In the genomic region with DNA sequence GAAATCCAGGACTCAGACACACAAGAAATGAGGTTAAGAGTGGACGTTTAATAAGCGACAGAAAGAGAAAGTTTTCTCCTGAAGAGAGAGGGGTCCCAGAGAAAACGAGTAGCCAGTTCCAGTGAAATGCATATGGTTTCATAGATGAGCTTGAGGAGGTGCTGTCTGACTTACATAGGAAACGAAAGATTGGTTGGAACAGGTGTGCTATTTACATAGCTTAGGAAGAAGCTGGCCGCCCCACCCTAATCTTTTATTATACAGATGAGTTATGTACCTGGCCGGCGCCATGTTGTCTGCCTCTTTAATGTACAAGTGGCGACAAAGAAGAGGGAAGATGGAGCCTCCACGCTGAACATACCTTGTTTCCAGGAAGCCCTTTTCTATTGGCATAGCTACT, we compare ENCODE assay signal across 24 cellular contexts.
DNase-seq lines count a peak whose midpoint lies in the region; ATAC-seq and TF ChIP-seq lines count a peak whose summit lies in the region.
"Had no signal": no experiment of that assay in that cellular context is flagged by ENCODE, and none has a peak within 500 bp of the region (broad histone marks: within the 10 kb centered on the region; RNA-seq: fewer than 3 reads in every experiment).

No MANE protein-coding gene starts in this region.

- H3K4me3 ChIP-seq in iPS-18c (ENCODE audit: insufficient read depth, low read depth, low read length) (peak overlapping the region; percentile 42), suprapubic skin (no peak overlapping the region)
- H3K4me3 ChIP-seq: left lung, MG63, tibial artery had no signal

- H3K4me1 ChIP-seq in suprapubic skin = no peaks in the 10 kb centered on the region
- H3K4me1 ChIP-seq: left lung, tibial artery had no signal

- no peak overlapping the region for H3K27ac ChIP-seq in suprapubic skin
- H3K27ac ChIP-seq: left lung, tibial artery had no signal

- WGBS in suprapubic skin = 80% methylated on average over 8 of the region's 9 CpGs

- no peak for TF ChIP-seq POLR2A in suprapubic skin (IDR thresholded peaks at IDR 0.05)

- peak; percentile 52 for DNase-seq in Right ventricle myocardium inferior (ENCODE audit: missing footprints)
- no peak for DNase-seq in cardiac septum (ENCODE audit: low spot score)
- peak; percentile 7 for DNase-seq in cerebellar cortex (ENCODE audit: low spot score)
- DNase-seq in type B pancreatic cell (ENCODE audit: extremely low spot score, unreplicated experiment) = no peak
- no peak for DNase-seq in activated CD4-positive, alpha-beta T cell treated with anti-CD3 and anti-CD28 coated beads for 4 hours
- DNase-seq in effector CD4-positive, alpha-beta T cell = no peak
- no peak for DNase-seq in suprapubic skin (ENCODE audit: low spot score in 2 of 2)
- DNase-seq: activated CD4-positive, alpha-beta T cell treated with anti-CD3 and anti-CD28 coated beads, Interleukin-2, amount 50 U/mL, for 48 hours; activated naive CD4-positive, alpha-beta T cell treated with anti-CD3 and anti-CD28 coated beads, Interleukin-2, amount 50 U/mL, for 16 hours; amygdala; effector CD8-positive, alpha-beta T cell; erythroblast; head of caudate nucleus; KG1; left lung; mesenchymal stem cell; MG63; naive thymus-derived CD8-positive, alpha-beta T cell; NCI-H1417 treated with DMSO at 0.1 percent for 48 hours; RPMI8226 had no signal

- peaks cover 2% of the 10 kb centered on the region for H3K4me1 Mint-ChIP-seq in type B pancreatic cell (ENCODE audit: unreplicated experiment)
- H3K4me1 Mint-ChIP-seq: naive thymus-derived CD8-positive, alpha-beta T cell had no signal

- TF ChIP-seq CTCF in type B pancreatic cell (conservative IDR thresholded peaks at IDR 0.05) (no peak), suprapubic skin (IDR thresholded peaks at IDR 0.05) (no peak)

- no peak for TF ChIP-seq EP300 in suprapubic skin (IDR thresholded peaks at IDR 0.05)

- H3K9me3 ChIP-seq in iPS-18c (ENCODE audit: control insufficient read depth, insufficient read depth, low read length) (no peaks in the 10 kb centered on the region), suprapubic skin (no peaks in the 10 kb centered on the region)
- H3K9me3 ChIP-seq: HAP-1, left lung, MG63, tibial artery had no signal

- H3K27me3 ChIP-seq in suprapubic skin = no peaks in the 10 kb centered on the region
- H3K27me3 ChIP-seq: left lung, MG63, tibial artery had no signal

- intact Hi-C loops in Right ventricle myocardium inferior (cut with DNase I) = no loop called here
- intact Hi-C loops in cardiac septum (cut with DNase I) = no loop called here

- no peak for ATAC-seq in Right ventricle myocardium inferior
- ATAC-seq: left lung; naive thymus-derived CD8-positive, alpha-beta T cell had no signal

- peak overlapping the region; percentile 57 for H3K4me3 Mint-ChIP-seq in type B pancreatic cell
- H3K4me3 Mint-ChIP-seq: naive thymus-derived CD8-positive, alpha-beta T cell; stimulated activated naive CD8-positive, alpha-beta T cell treated with anti-CD3 and anti-CD28 coated beads, Interleukin-15, Interleukin-2, amounts not matched to agents 100 ng/mL and 50 ng/mL, for 24 hours had no signal

- peak overlapping the region; percentile 48 for H3K27ac Mint-ChIP-seq in type B pancreatic cell
- H3K27ac Mint-ChIP-seq: naive thymus-derived CD8-positive, alpha-beta T cell; stimulated activated naive CD8-positive, alpha-beta T cell treated with anti-CD3 and anti-CD28 coated beads, Interleukin-15, Interleukin-2, amounts not matched to agents 100 ng/mL and 50 ng/mL, for 24 hours had no signal

- peaks cover 4% of the 10 kb centered on the region for H3K9me3 Mint-ChIP-seq in type B pancreatic cell

- no peaks in the 10 kb centered on the region for H3K36me3 Mint-ChIP-seq in type B pancreatic cell
- H3K36me3 Mint-ChIP-seq: naive thymus-derived CD8-positive, alpha-beta T cell had no signal

- H3K36me3 ChIP-seq in suprapubic skin = no peaks in the 10 kb centered on the region
- H3K36me3 ChIP-seq: HAP-1, left lung, MG63, tibial artery had no signal

- no peaks in the 10 kb centered on the region for H3K27me3 Mint-ChIP-seq in type B pancreatic cell
- H3K27me3 Mint-ChIP-seq: naive thymus-derived CD8-positive, alpha-beta T cell; stimulated activated naive CD8-positive, alpha-beta T cell treated with anti-CD3 and anti-CD28 coated beads, Interleukin-15, Interleukin-2, amounts not matched to agents 100 ng/mL and 50 ng/mL, for 24 hours had no signal

Comparison
In these comparisons a context has a peak if more than half of its experiments do, and no peak if none do; other contexts are left out.
1. DNase-seq: peak in Right ventricle myocardium inferior (single experiment) and cerebellar cortex (single experiment); none in cardiac septum (single experiment), type B pancreatic cell (single experiment), activated CD4-positive, alpha-beta T cell treated with anti-CD3 and anti-CD28 coated beads for 4 hours (0 of 2), effector CD4-positive, alpha-beta T cell (single experiment) and suprapubic skin (0 of 2).